Comparison of ENCODE assay signal across 19 cellular contexts in the genomic region with DNA sequence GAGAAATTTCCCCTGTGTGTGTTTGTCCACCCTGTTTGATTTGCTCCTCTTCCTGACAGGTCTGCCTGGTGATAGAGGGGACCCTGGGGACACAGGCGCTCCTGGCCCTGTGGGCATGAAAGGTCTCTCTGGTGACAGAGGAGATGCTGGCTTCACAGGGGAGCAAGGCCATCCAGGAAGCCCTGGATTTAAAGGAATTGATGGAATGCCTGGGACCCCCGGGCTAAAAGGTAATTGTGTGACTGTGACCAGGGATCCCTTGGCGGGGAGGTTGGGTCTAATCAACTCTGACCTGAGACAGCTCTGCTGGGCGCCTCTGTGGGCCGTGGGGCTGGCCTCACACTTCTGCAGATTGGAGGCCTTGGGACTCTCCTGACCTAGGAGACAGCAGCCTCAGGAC.
"Had no signal": no experiment of that assay in that cellular context is flagged by ENCODE, and none has a peak within 500 bp of the region (broad histone marks: within the 10 kb centered on the region; RNA-seq: fewer than 3 reads in every experiment).

No MANE protein-coding gene starts in this region.

- H3K4me1 Mint-ChIP-seq: activated naive CD8-positive, alpha-beta T cell treated with anti-CD3 and anti-CD28 coated beads, Interleukin-2, amount 10 ng/mL, durations not matched to agents 7 days and 5 days; neural progenitor cell; T-cell had no signal

- H3K27me3 ChIP-seq: neural progenitor cell, suprapubic skin had no signal

- H3K9me3 ChIP-seq: SK-N-SH, suprapubic skin had no signal

- H3K4me1 ChIP-seq: parathyroid adenoma, suprapubic skin had no signal

- H3K4me3 Mint-ChIP-seq: activated naive CD8-positive, alpha-beta T cell treated with anti-CD3 and anti-CD28 coated beads, Interleukin-2, amount 10 ng/mL, durations not matched to agents 7 days and 5 days; endodermal cell; neural progenitor cell; T-cell had no signal

- H3K9me3 Mint-ChIP-seq: activated naive CD8-positive, alpha-beta T cell treated with anti-CD3 and anti-CD28 coated beads, Interleukin-2, amount 10 ng/mL, durations not matched to agents 7 days and 5 days; endodermal cell; neural progenitor cell; T-cell had no signal

- H3K36me3 Mint-ChIP-seq: activated naive CD8-positive, alpha-beta T cell treated with anti-CD3 and anti-CD28 coated beads, Interleukin-2, amount 10 ng/mL, durations not matched to agents 7 days and 5 days; T-cell had no signal

- H3K36me3 ChIP-seq: neural progenitor cell had no signal

- H3K27ac ChIP-seq: dorsolateral prefrontal cortex, neural progenitor cell, parathyroid adenoma, suprapubic skin had no signal

- DNase-seq: activated naive CD4-positive, alpha-beta T cell; activated naive CD8-positive, alpha-beta T cell treated with anti-CD3 and anti-CD28 coated beads, Interleukin-2, amount 10 ng/mL, durations not matched to agents 7 days and 5 days; activated T-cell treated with anti-CD3 and anti-CD28 coated beads for 4 hours; cerebellar nuclear complex; dorsolateral prefrontal cortex; endodermal cell; erythroblast; hippocampal formation; kidney glomerular epithelial cell; retina; SK-N-SH; stimulated activated CD4-positive, alpha-beta T cell treated with anti-CD3 and anti-CD28 coated beads, Interleukin-2, amount 100 ng/mL, for 48 hours; stimulated activated naive CD4-positive, alpha-beta T cell treated with Interleukin-2 at 50 U/mL for 16 hours; T-cell; T-helper 9 cell had no signal

- H3K27ac Mint-ChIP-seq: activated naive CD8-positive, alpha-beta T cell treated with anti-CD3 and anti-CD28 coated beads, Interleukin-2, amount 10 ng/mL, durations not matched to agents 7 days and 5 days; endodermal cell; neural progenitor cell; T-cell had no signal

- ATAC-seq: activated CD4-positive, CD25-positive, alpha-beta regulatory T cell treated with anti-CD3 and anti-CD28 coated beads, Interleukin-2, amount 50 U/mL, for 24 hours; T-cell had no signal

- H3K4me3 ChIP-seq: dorsolateral prefrontal cortex, neural progenitor cell, suprapubic skin had no signal
